9 cellular contexts compared by ENCODE assay signal in the genomic region with DNA sequence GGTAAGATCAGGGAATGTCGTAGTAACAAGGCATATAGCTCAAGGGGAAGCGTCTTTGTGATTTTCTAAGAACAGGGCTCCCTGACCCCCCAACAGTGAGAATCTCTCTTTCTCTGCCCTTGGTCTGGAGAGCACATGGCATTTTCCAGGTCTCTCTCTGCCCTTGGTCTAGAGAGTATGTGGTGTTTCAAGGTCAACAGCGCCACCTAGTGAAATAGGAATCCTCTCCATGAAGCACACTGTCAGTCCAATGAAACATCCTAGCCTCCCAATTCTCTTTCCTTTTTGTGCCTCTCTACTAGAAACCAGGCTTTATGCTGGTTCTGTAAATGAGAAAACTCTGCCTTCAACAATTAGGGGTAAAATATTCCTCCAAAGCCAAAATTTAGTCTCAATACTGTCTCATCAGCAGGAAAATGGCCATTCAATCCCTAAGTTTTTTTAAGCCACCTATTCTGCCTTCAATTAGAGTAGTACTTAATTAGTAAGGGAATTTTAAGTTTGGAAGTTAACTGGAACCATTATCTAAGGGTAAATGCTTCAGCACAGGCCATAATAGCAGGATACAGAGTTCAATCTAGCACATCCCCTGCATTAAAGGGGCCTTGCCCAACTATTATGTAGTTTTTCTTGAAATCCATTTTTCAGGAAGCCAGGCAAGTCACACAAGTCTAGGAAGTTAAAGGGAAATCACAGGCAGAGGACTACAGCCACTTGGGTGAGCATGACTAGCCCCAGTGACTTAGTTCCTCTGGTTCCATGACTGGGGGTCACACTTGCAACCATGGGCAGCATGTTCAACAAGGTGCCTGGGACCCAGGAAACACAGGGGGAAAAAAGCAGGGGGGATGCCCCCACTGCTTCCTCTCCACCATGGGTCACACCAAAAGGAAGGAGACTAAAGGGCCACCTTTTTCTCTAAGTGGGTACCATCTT. TPM values are rescaled to one million over a fixed set of nuclear protein-coding genes. Genes with fewer than 3 reads are reported as not detected.
A peak's percentile ranks its signal among the peaks of the same experiment; 100 is the strongest.
DNase-seq lines count a peak whose midpoint lies in the region; ATAC-seq and TF ChIP-seq lines count a peak whose summit lies in the region.
"Had no signal": no experiment of that assay in that cellular context is flagged by ENCODE, and none has a peak within 500 bp of the region (broad histone marks: within the 10 kb centered on the region; RNA-seq: fewer than 3 reads in every experiment).

No MANE protein-coding gene starts in this region.

- H3K4me2 ChIP-seq in KMS-11 = no peak overlapping the region

- H3K9ac ChIP-seq in KMS-11 = no peak overlapping the region

- no peaks in the 10 kb centered on the region for H3K4me1 ChIP-seq in KMS-11 (ENCODE audit: low read depth, poor library complexity, severe bottlenecking)

- H4K20me1 ChIP-seq in KMS-11 (ENCODE audit: insufficient read depth) = no peaks in the 10 kb centered on the region

- H3K4me3 ChIP-seq in KMS-11 (IDR thresholded peaks at IDR 0.05; ENCODE audit: insufficient read depth, low read depth, low read length) = no peak overlapping the region
- H3K4me3 ChIP-seq: skin epidermis had no signal

- no peak overlapping the region for H2AFZ ChIP-seq in KMS-11 (ENCODE audit: low read depth)

- ATAC-seq in left lobe of liver (peak; percentile 59), HG03521 (IDR thresholded peaks at IDR 0.05; ENCODE audit: unreplicated experiment) (no peak)

- in situ Hi-C loops in T47D (cut with HindIII; ENCODE audit: low pct_unique_long_range_greater_than_20kb, low sequenced_read_pairs) = no loop called here

- no peak overlapping the region for H3K27ac ChIP-seq in KMS-11
- H3K27ac ChIP-seq in caudate nucleus (ENCODE audit: low read depth, low read length) = no peak overlapping the region
- H3K27ac ChIP-seq: skin epidermis had no signal

- no peaks in the 10 kb centered on the region for H3K79me2 ChIP-seq in KMS-11 (ENCODE audit: insufficient read depth, low read depth)

- DNase-seq in D341Med (ENCODE audit: low spot score) = peak; percentile 72
- peak; percentile 41 for DNase-seq in RKO (ENCODE audit: low spot score)
- peak; percentile 23 to 80 for DNase-seq in T47D (ENCODE audit: low read depth in 1 of 2, low spot score in 1 of 2)
- DNase-seq in left lobe of liver (ENCODE audit: low spot score) = no peak
- no peak for DNase-seq in caudate nucleus (lab: John Stamatoyannopoulos, UW)
- no peak for DNase-seq in NCI-H1436 treated with DMSO at 0.1 percent for 48 hours (lab: John Stamatoyannopoulos, UW)

- no peaks in the 10 kb centered on the region for H3K36me3 ChIP-seq in KMS-11 (ENCODE audit: insufficient read depth)

- no peaks in the 10 kb centered on the region for H3K27me3 ChIP-seq in KMS-11 (ENCODE audit: insufficient read depth, low read depth)

- TF ChIP-seq CTCF in KMS-11 (conservative IDR thresholded peaks at IDR 0.05; ENCODE audit: low read depth, low read length) = peak; percentile 94

RNA-seq across cellular contexts. Expression of a gene that starts 12.4 kb away (rescaled TPM):
- 28.5 TPM for total RNA-seq in left lobe of liver

RNA-seq across cellular contexts. Expression of a gene that starts 39.0 kb away (rescaled TPM):
- 30.0 TPM for total RNA-seq in left lobe of liver

RNA-seq across cellular contexts. Expression of a gene that starts 44.2 kb away (rescaled TPM):
- total RNA-seq in left lobe of liver = 418 TPM

Comparison
In these comparisons a context has a peak if more than half of its experiments do, and no peak if none do; other contexts are left out.
1. DNase-seq: peak in D341Med (single experiment), RKO (single experiment) and T47D (2 of 2); none in left lobe of liver (single experiment), caudate nucleus (0 of 61) and NCI-H1436 treated with DMSO at 0.1 percent for 48 hours (single experiment).